ENCODE assay signal across 18 cellular contexts in genomic region chr7:109939207-109939606, GRCh38.
DNase-seq lines count a peak whose midpoint lies in the region; ATAC-seq, FAIRE-seq and TF ChIP-seq lines count a peak whose summit lies in the region.
"Had no signal": no experiment of that assay in that cellular context is flagged by ENCODE, and none has a peak within 500 bp of the region (broad histone marks: within the 10 kb centered on the region; RNA-seq: fewer than 3 reads in every experiment).

No MANE protein-coding gene starts in this region.

- TF ChIP-seq CTCF in H1 (IDR thresholded peaks at IDR 0.05; ENCODE audit: control extremely low read depth in 1 of 3, insufficient read depth in 1 of 3, low read depth in 1 of 3, low read length in 3 of 3), result no peak
- no peak for TF ChIP-seq CTCF in suprapubic skin (IDR thresholded peaks at IDR 0.05)

- no peak overlapping the region for H3K56ac ChIP-seq in H1 (replicated peaks; ENCODE audit: insufficient read length, low read depth, low read length)

- no peak overlapping the region for H3K27ac ChIP-seq in HUES48 (ENCODE audit: low read depth, low read length)
- no peak overlapping the region for H3K27ac ChIP-seq in H1 (ENCODE audit: low read depth, low read length)
- H3K27ac ChIP-seq in iPS DF 6.9 (ENCODE audit: low read length), result no peak overlapping the region
- no peak overlapping the region for H3K27ac ChIP-seq in suprapubic skin
- H3K27ac ChIP-seq: BLaER1 treated with 17β-estradiol and CSF1 and Interleukin-3, amounts not matched to agents 10 nM and 100 nM; GM23248 had no signal

- TF ChIP-seq POLR2A in H1 (IDR thresholded peaks at IDR 0.05; ENCODE audit: control extremely low read depth in 1 of 2, low read depth in 2 of 2, low read length in 2 of 2) (no peak), suprapubic skin (IDR thresholded peaks at IDR 0.05) (no peak)

- H2BK120ac ChIP-seq in H1 (replicated peaks; ENCODE audit: low read depth, low read length), result no peak overlapping the region

- H3K4ac ChIP-seq in H1 (replicated peaks; ENCODE audit: insufficient read length, low read depth, low read length), result no peak overlapping the region

- no peak for FAIRE-seq in H1 (lab: Jason Lieb, UNC)
- FAIRE-seq: GM12892, GM18507, K562 had no signal

- H4K20me1 ChIP-seq in H1 (replicated peaks in 1 of 2; ENCODE audit: control insufficient read depth in 1 of 2, insufficient read depth in 2 of 2, low read length in 2 of 2), result no peaks in the 10 kb centered on the region
- H4K20me1 ChIP-seq: BLaER1 treated with 17β-estradiol and CSF1 and Interleukin-3, amounts not matched to agents 10 nM and 100 nM had no signal

- no peak overlapping the region for H4K5ac ChIP-seq in H1 (ENCODE audit: insufficient read length, low read depth, low read length)

- no peak overlapping the region for H2BK5ac ChIP-seq in H1 (ENCODE audit: low read depth, low read length)

- no peak overlapping the region for H2BK15ac ChIP-seq in H1 (ENCODE audit: low read length)

- H2AK5ac ChIP-seq in H1 (ENCODE audit: low read depth, low read length), result no peak overlapping the region

- H3K27me3 ChIP-seq in HUES48 (ENCODE audit: control insufficient read depth, insufficient read depth, low read length), result no peaks in the 10 kb centered on the region
- no peaks in the 10 kb centered on the region for H3K27me3 ChIP-seq in H1 (replicated peaks in 1 of 4; ENCODE audit: control insufficient read depth in 3 of 4, extremely low read depth in 1 of 4, insufficient read depth in 3 of 4, low read length in 3 of 4)
- no peaks in the 10 kb centered on the region for H3K27me3 ChIP-seq in iPS DF 6.9 (ENCODE audit: control insufficient read depth, insufficient read depth, low read length)
- H3K27me3 ChIP-seq in suprapubic skin, result no peaks in the 10 kb centered on the region
- H3K27me3 ChIP-seq: BLaER1 treated with 17β-estradiol and CSF1 and Interleukin-3, amounts not matched to agents 10 nM and 100 nM had no signal

- no peaks in the 10 kb centered on the region for H3K79me1 ChIP-seq in H1 (ENCODE audit: low read depth, low read length)

- no peaks in the 10 kb centered on the region for H3K79me2 ChIP-seq in H1 (ENCODE audit: control insufficient read depth in 1 of 2, insufficient read depth in 2 of 2, low read length in 2 of 2)

- no peak overlapping the region for H3K9ac ChIP-seq in HUES48 (ENCODE audit: low read depth, low read length)
- H3K9ac ChIP-seq in H1 (replicated peaks in 1 of 4; ENCODE audit: extremely low read depth in 1 of 4, low read depth in 3 of 4, low read length in 3 of 4), result no peak overlapping the region
- H3K9ac ChIP-seq: BLaER1 treated with 17β-estradiol and CSF1 and Interleukin-3, amounts not matched to agents 10 nM and 100 nM; GM23248 had no signal

- WGBS in H1 (ENCODE audit: extremely low coverage in 1 of 2, insufficient coverage in 1 of 2, insufficient read length in 1 of 2, insufficient replicate concordance in 2 of 2, low coverage in 1 of 2, low lambda C conversion rate in 2 of 2, missing lambda C conversion rate in 1 of 2), 2 experiments, result 67% methylated on average over 2 of the region's 2 CpGs; no CpG with 5 or more reads in 1 of the 2 experiments
- WGBS in iPS DF 6.9 (ENCODE audit: insufficient coverage, insufficient read length), result no CpG with 5 or more reads among the region's 2 CpGs
- WGBS in suprapubic skin, result 58% methylated on average over 2 of the region's 2 CpGs

- CTCF ChIA-PET in H1 (lab: Charles Lee; ENCODE audit: partially characterized antibody), result no interaction called here

- POLR2A ChIA-PET in H1 (lab: Charles Lee; ENCODE audit: partially characterized antibody), result no interaction called here

- peaks cover 54% of the 10 kb centered on the region for H3K9me3 ChIP-seq in HUES48 (ENCODE audit: control insufficient read depth, insufficient read depth, low read length)
- peaks cover 20 to 39% of the 10 kb centered on the region in 2 experiments for H3K9me3 ChIP-seq in H1 (ENCODE audit: insufficient read depth in 2 of 2, low read depth in 1 of 2, low read length in 1 of 2)
- peaks cover 3% of the 10 kb centered on the region; the same call in 1 of the 2 replicates for H3K9me3 ChIP-seq in iPS DF 6.9 (ENCODE audit: control insufficient read depth, insufficient read depth, low read length)
- H3K9me3 ChIP-seq in suprapubic skin, result no peaks in the 10 kb centered on the region
- H3K9me3 ChIP-seq: BLaER1 treated with 17β-estradiol and CSF1 and Interleukin-3, amounts not matched to agents 10 nM and 100 nM; HAP-1 had no signal

- H3K4me2 ChIP-seq in H1 (ENCODE audit: insufficient read depth in 1 of 2, low read depth in 2 of 2, low read length in 2 of 2), result no peak overlapping the region

- no peak overlapping the region for H3K18ac ChIP-seq in H1 (ENCODE audit: extremely low read depth, low read length)

- no peak overlapping the region for H2BK12ac ChIP-seq in H1 (ENCODE audit: low read depth, low read length)

- H3K4me1 ChIP-seq in HUES48 (ENCODE audit: control insufficient read depth, insufficient read depth, low read length), result no peaks in the 10 kb centered on the region
- no peaks in the 10 kb centered on the region for H3K4me1 ChIP-seq in H1 (replicated peaks in 1 of 4; ENCODE audit: control insufficient read depth in 3 of 4, insufficient read depth in 4 of 4, low read length in 3 of 4)
- no peaks in the 10 kb centered on the region for H3K4me1 ChIP-seq in iPS DF 6.9 (ENCODE audit: control insufficient read depth, insufficient read depth, low read length)
- H3K4me1 ChIP-seq in suprapubic skin, result no peaks in the 10 kb centered on the region
- H3K4me1 ChIP-seq: HAP-1 had no signal

- H2BK20ac ChIP-seq in H1 (ENCODE audit: low read length), result no peak overlapping the region

- H3K23ac ChIP-seq in H1 (ENCODE audit: insufficient read length), result no peak overlapping the region

- H3K23me2 ChIP-seq in H1 (ENCODE audit: low read depth, low read length), result no peaks in the 10 kb centered on the region

- H3K36me3 ChIP-seq in HUES48 (ENCODE audit: control insufficient read depth, insufficient read depth, low read length) (no peaks in the 10 kb centered on the region), H1 (ENCODE audit: control insufficient read depth in 2 of 4, insufficient read depth in 4 of 4, low read length in 3 of 4) (peaks cover 0 to 9% (median 4%) of the 10 kb centered on the region in 4 experiments; a peak in 3 of 8 replicates), iPS DF 6.9 (ENCODE audit: control insufficient read depth, insufficient read depth, low read length) (peaks cover 4% of the 10 kb centered on the region; the same call in 1 of the 2 replicates), suprapubic skin (no peaks in the 10 kb centered on the region)
- H3K36me3 ChIP-seq: BLaER1 treated with 17β-estradiol and CSF1 and Interleukin-3, amounts not matched to agents 10 nM and 100 nM; HAP-1 had no signal

- ATAC-seq in esophagus mucosa, result no peak
- ATAC-seq: CD8-positive, alpha-beta T cell; K562 had no signal

- DNase-seq in ELF-1 (ENCODE audit: low read depth, low spot score), result peak; percentile 13
- DNase-seq in H1 (ENCODE audit: low read depth in 1 of 2, low spot score in 2 of 2), result no peak
- DNase-seq in iPS DF 6.9 (ENCODE audit: low read depth, low spot score), result peak; percentile 20
- DNase-seq in DMS79 treated with DMSO at 0.1 percent for 48 hours (lab: John Stamatoyannopoulos, UW), result no peak
- DNase-seq in suprapubic skin (ENCODE audit: low spot score in 2 of 2), result no peak
- DNase-seq: CD8-positive, alpha-beta T cell; DMS 273 treated with DMSO at 0.1 percent for 48 hours; DMS53; GDM1; GM23248; IMR-90 had no signal

- no peak overlapping the region for H4K91ac ChIP-seq in H1 (replicated peaks; ENCODE audit: insufficient read length, low read length)

- TF ChIP-seq RAD21 in H1 (IDR thresholded peaks at IDR 0.05 in 1 of 2, conservative IDR thresholded peaks at IDR 0.05 in 1 of 2; ENCODE audit: low read depth in 2 of 2, low read length in 2 of 2), result no peak

- no peak overlapping the region for H3K14ac ChIP-seq in H1 (ENCODE audit: insufficient read length)

- H2AFZ ChIP-seq in H1 (ENCODE audit: low read length), result no peak overlapping the region
- H2AFZ ChIP-seq: GM23248 had no signal

- no peak for TF ChIP-seq EP300 in H1 (IDR thresholded peaks at IDR 0.05; ENCODE audit: borderline replicate concordance in 1 of 2, low read depth in 2 of 2, low read length in 2 of 2)
- TF ChIP-seq EP300 in suprapubic skin (IDR thresholded peaks at IDR 0.05), result no peak

- no peak overlapping the region for H4K8ac ChIP-seq in H1 (ENCODE audit: extremely low read depth, insufficient read depth, low read length)

- H3K4me3 ChIP-seq in HUES48 (ENCODE audit: low read depth, low read length) (0 out of 2 replicates have a peak overlapping the region, but pooled peaks have one; percentile 20), H1 (ENCODE audit: extremely low read depth in 1 of 4, insufficient read depth in 2 of 4, low read depth in 3 of 4, low read length in 4 of 4) (no peak overlapping the region), iPS DF 6.9 (ENCODE audit: low read length) (no peak overlapping the region), suprapubic skin (no peak overlapping the region)
- H3K4me3 ChIP-seq: BLaER1 treated with 17β-estradiol and CSF1 and Interleukin-3, amounts not matched to agents 10 nM and 100 nM; GM23248; HAP-1; K562 had no signal

TF ChIP-seq in H1, 55 proteins besides CTCF, POLR2A, EP300 and RAD21:
- TF ChIP-seq ZNF274 (IDR thresholded peaks at IDR 0.05; ENCODE audit: borderline replicate concordance, extremely low read depth, low read length) (no peak), SIN3A (conservative IDR thresholded peaks at IDR 0.05 in 1 of 2, IDR thresholded peaks at IDR 0.05 in 1 of 2; ENCODE audit: low read depth in 1 of 2, low read length in 2 of 2) (no peak), E2F6 (IDR thresholded peaks at IDR 0.05) (peak; percentile 85; the same call in 1 of the 2 replicates), SP1 (IDR thresholded peaks at IDR 0.05; ENCODE audit: low read depth, low read length) (0 out of 2 replicates have a peak, but pooled peaks have one; percentile 37), CHD1 (IDR thresholded peaks at IDR 0.05; ENCODE audit: low read depth, low read length) (no peak), RXRA (IDR thresholded peaks at IDR 0.05; ENCODE audit: insufficient read depth, low read depth, low read length) (no peak), SAP30 (IDR thresholded peaks at IDR 0.05; ENCODE audit: insufficient read depth, insufficient replicate concordance, low read length) (no peak), TCF12 (IDR thresholded peaks at IDR 0.05; ENCODE audit: low read depth, low read length) (peak; percentile 78; the same call in 1 of the 2 replicates), MAX (IDR thresholded peaks at IDR 0.05) (peak; percentile 24; the same call in 1 of the 2 replicates)

Comparison
In these comparisons a context has a peak if more than half of its experiments do, and no peak if none do; other contexts are left out.
1. DNase-seq: peak in ELF-1 (single experiment) and iPS DF 6.9 (single experiment); none in H1 (0 of 2), DMS79 treated with DMSO at 0.1 percent for 48 hours (single experiment) and suprapubic skin (0 of 2).